In genomic region chr3:29310865-29311264, GRCh38 we compare ENCODE assay signal across 23 cellular contexts.
"Had no signal": no experiment of that assay in that cellular context is flagged by ENCODE, and none has a peak within 500 bp of the region (broad histone marks: within the 10 kb centered on the region; RNA-seq: fewer than 3 reads in every experiment).

No MANE protein-coding gene starts in this region.

- H3K4me1 ChIP-seq: parathyroid adenoma had no signal

- H3K9me3 Mint-ChIP-seq: neural crest cell, type B pancreatic cell had no signal

- H3K4me3 Mint-ChIP-seq: effector memory CD8-positive, alpha-beta T cell; memory B cell; naive B cell; natural killer cell treated with Interleukin-12 subunit alpha and Interleukin-12 subunit beta and Interleukin-15 and Interleukin-18, amount 100 ng/mL, for 72 hours; neural crest cell; stimulated activated effector memory CD8-positive, alpha-beta T cell treated with anti-CD3 and anti-CD28 coated beads, Interleukin-12 subunit alpha, Interleukin-12 subunit beta, amount 100 ng/mL, for 72 hours; type B pancreatic cell had no signal

- H3K27me3 Mint-ChIP-seq: effector memory CD8-positive, alpha-beta T cell; memory B cell; naive B cell; natural killer cell treated with Interleukin-12 subunit alpha and Interleukin-12 subunit beta and Interleukin-15 and Interleukin-18, amount 100 ng/mL, for 72 hours; progenitor cell of endocrine pancreas; type B pancreatic cell had no signal

- H3K36me3 Mint-ChIP-seq: memory B cell; naive B cell; natural killer cell treated with Interleukin-12 subunit alpha and Interleukin-12 subunit beta and Interleukin-15 and Interleukin-18, amount 100 ng/mL, for 72 hours; stimulated activated effector memory CD8-positive, alpha-beta T cell treated with anti-CD3 and anti-CD28 coated beads, Interleukin-12 subunit alpha, Interleukin-12 subunit beta, amount 100 ng/mL, for 72 hours had no signal

- ATAC-seq: effector memory CD8-positive, alpha-beta T cell; left lobe of liver; mucosa of descending colon; natural killer cell treated with Interleukin-12 subunit alpha and Interleukin-12 subunit beta and Interleukin-15 and Interleukin-18, amount 100 ng/mL, for 72 hours; sciatic nerve; stimulated activated effector memory CD8-positive, alpha-beta T cell treated with anti-CD3 and anti-CD28 coated beads, Interleukin-12 subunit alpha, Interleukin-12 subunit beta, amount 100 ng/mL, for 72 hours had no signal

- H3K36me3 ChIP-seq: stomach, tibial artery had no signal

- H3K4me1 Mint-ChIP-seq: memory B cell; naive B cell; stimulated activated effector memory CD8-positive, alpha-beta T cell treated with anti-CD3 and anti-CD28 coated beads, Interleukin-12 subunit alpha, Interleukin-12 subunit beta, amount 100 ng/mL, for 72 hours had no signal

- H3K9me3 ChIP-seq: mucosa of descending colon, right atrium auricular region, stomach, tibial artery had no signal

- H3K27ac ChIP-seq: hepatocyte, parathyroid adenoma, right atrium auricular region, stomach had no signal

- H3K27me3 ChIP-seq: hepatocyte, right atrium auricular region, stomach, tibial artery had no signal

- H3K27ac Mint-ChIP-seq: effector memory CD8-positive, alpha-beta T cell; memory B cell; naive B cell; natural killer cell treated with Interleukin-12 subunit alpha and Interleukin-12 subunit beta and Interleukin-15 and Interleukin-18, amount 100 ng/mL, for 72 hours; progenitor cell of endocrine pancreas; stimulated activated effector memory CD8-positive, alpha-beta T cell treated with anti-CD3 and anti-CD28 coated beads, Interleukin-12 subunit alpha, Interleukin-12 subunit beta, amount 100 ng/mL, for 72 hours; type B pancreatic cell had no signal

- H3K4me3 ChIP-seq: hepatocyte, lung, mucosa of descending colon, right atrium auricular region, stomach, tibial artery had no signal

- DNase-seq: cortex of kidney; effector memory CD8-positive, alpha-beta T cell; head of caudate nucleus; kidney; mucosa of descending colon; naive B cell; stimulated activated CD4-positive, alpha-beta T cell treated with anti-CD3 and anti-CD28 coated beads, Interleukin-2, amount 100 ng/mL, for 24 hours; stimulated activated CD4-positive, alpha-beta T cell treated with anti-CD3 and anti-CD28 coated beads, Interleukin-4, amount 100 ng/mL, for 24 hours; stimulated activated naive CD4-positive, alpha-beta T cell treated with Interleukin-2 at 50 U/mL for 16 hours; stomach; tibial artery had no signal
